Comparison of ENCODE assay signal across 16 cellular contexts in the genomic region with DNA sequence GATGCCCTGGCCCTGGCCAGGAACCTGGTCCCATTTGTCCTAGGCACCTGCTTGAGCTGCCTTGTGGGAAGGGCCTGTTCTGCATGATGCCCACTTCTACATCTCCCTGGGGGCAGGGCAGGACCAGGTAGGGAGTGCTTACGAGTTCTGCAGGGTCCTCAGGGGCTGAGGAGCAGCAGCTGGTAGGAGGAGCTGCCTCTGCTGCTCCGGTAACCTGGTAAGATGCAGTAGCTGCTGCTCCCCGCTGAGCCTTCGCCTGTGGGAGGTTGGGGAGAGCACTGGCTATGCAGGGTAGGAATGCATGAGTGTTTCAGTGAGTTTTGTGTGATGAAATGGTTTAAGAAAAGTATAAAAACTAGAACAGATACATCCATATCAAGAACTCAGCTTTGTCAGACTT. TPM values are rescaled to one million over a fixed set of nuclear protein-coding genes. Genes with fewer than 3 reads are reported as not detected.
DNase-seq lines count a peak whose midpoint lies in the region; ATAC-seq, FAIRE-seq and TF ChIP-seq lines count a peak whose summit lies in the region.
"Had no signal": no experiment of that assay in that cellular context is flagged by ENCODE, and none has a peak within 500 bp of the region (broad histone marks: within the 10 kb centered on the region; RNA-seq: fewer than 3 reads in every experiment).

No MANE protein-coding gene starts in this region.

- TF ChIP-seq POLR2A in GM12891 (IDR thresholded peaks at IDR 0.05; ENCODE audit: low read depth, low read length): no peak

- DNase-seq in 8988T: peak; percentile 1
- peak; percentile 80 for DNase-seq in H7
- no peak for DNase-seq in lower lobe of right lung
- DNase-seq in GM12891 (ENCODE audit: insufficient read length, low spot score): no peak
- no peak for DNase-seq in RKO (ENCODE audit: low spot score)
- no peak for DNase-seq in stimulated activated CD4-positive, alpha-beta T cell treated with anti-CD3 and anti-CD28 coated beads, Interleukin-12 subunit alpha, Interleukin-12 subunit beta, amount 100 ng/mL, for 4 hours
- DNase-seq: activated CD4-positive, alpha-beta T cell treated with anti-CD3 and anti-CD28 coated beads for 4 hours; activated gamma-delta T cell treated with Interleukin-2 at 50 U/mL for 16 hours; cerebellar nuclear complex; IMR-90; NCI-H1105; stimulated activated naive CD8-positive, alpha-beta T cell treated with anti-CD3 and anti-CD28 coated beads, Interleukin-15, Interleukin-2, amounts not matched to agents 100 U/mL and 50 U/mL, for 24 hours had no signal

- H3K4me3 ChIP-seq in H7 (ENCODE audit: insufficient read depth, low read depth, low read length) (no peak overlapping the region), lower lobe of right lung (no peak overlapping the region)
- H3K4me3 ChIP-seq: BLaER1 treated with 17β-estradiol and CSF1 and Interleukin-3, amounts not matched to agents 10 nM and 100 nM had no signal

- H3K36me3 ChIP-seq in H7 (replicated peaks; ENCODE audit: control insufficient read depth, insufficient read depth, low read length) (peaks cover 6% of the 10 kb centered on the region), lower lobe of right lung (peaks cover 75% of the 10 kb centered on the region)

- peak overlapping the region; percentile 80 for H3K27ac ChIP-seq in angular gyrus (ENCODE audit: low read depth, low read length)
- H3K27ac ChIP-seq in lower lobe of right lung: peak overlapping the region; percentile 36
- H3K27ac ChIP-seq: BLaER1 treated with 17β-estradiol and CSF1 and Interleukin-3, amounts not matched to agents 10 nM and 100 nM had no signal

- no peaks in the 10 kb centered on the region for H3K9me3 ChIP-seq in lower lobe of right lung
- H3K9me3 ChIP-seq: BLaER1 treated with 17β-estradiol and CSF1 and Interleukin-3, amounts not matched to agents 10 nM and 100 nM had no signal

- FAIRE-seq in GM12891 (lab: Jason Lieb, UNC): no peak
- FAIRE-seq: G401.6 had no signal

- H3K4me1 ChIP-seq in lower lobe of right lung: peaks cover 68% of the 10 kb centered on the region

- intact Hi-C loops in lower lobe of right lung (cut with DNase I): no loop called here

- no peak for ATAC-seq in lower lobe of right lung
- ATAC-seq in GM19023 (IDR thresholded peaks at IDR 0.05; ENCODE audit: unreplicated experiment): no peak
- ATAC-seq: stimulated activated naive CD8-positive, alpha-beta T cell treated with anti-CD3 and anti-CD28 coated beads, Interleukin-15, Interleukin-2, amounts not matched to agents 100 U/mL and 50 U/mL, for 24 hours had no signal

- H3K27me3 ChIP-seq in H7 (ENCODE audit: control insufficient read depth, insufficient read depth, low read length) (no peaks in the 10 kb centered on the region), lower lobe of right lung (ENCODE audit: low read depth) (no peaks in the 10 kb centered on the region)
- H3K27me3 ChIP-seq: BLaER1 treated with 17β-estradiol and CSF1 and Interleukin-3, amounts not matched to agents 10 nM and 100 nM had no signal

- TF ChIP-seq CTCF in lower lobe of right lung (IDR thresholded peaks at IDR 0.05): no peak

TF ChIP-seq in GM12891, 5 proteins besides CTCF, POLR2A, EP300 and RAD21:
- no peak for TF ChIP-seq POLR2AphosphoS5 (IDR thresholded peaks at IDR 0.05; ENCODE audit: low read depth, low read length)
- TF ChIP-seq TAF1 (IDR thresholded peaks at IDR 0.05; ENCODE audit: low read depth, low read length): no peak
- TF ChIP-seq POU2F2 (IDR thresholded peaks at IDR 0.05; ENCODE audit: low read depth, low read length): no peak
- no peak for TF ChIP-seq SPI1 (IDR thresholded peaks at IDR 0.05; ENCODE audit: low read depth, low read length)

RNA-seq across cellular contexts. Expression of a gene that starts 13.6 kb away (rescaled TPM):
- total RNA-seq in H7 (2014; rRNA removed; shearing (Covaris generic)): 67.2 and 76.0 TPM in 2 replicates
- total RNA-seq in lower lobe of right lung: 45.5 TPM
- polyA plus RNA-seq in GM12891 (2012; ENCODE audit: low read depth, missing spikeins): 5.2 TPM

RNA-seq across cellular contexts. Expression of a gene that starts 13.8 kb away (rescaled TPM):
- total RNA-seq in H7 (2014; rRNA removed; shearing (Covaris generic)): 47.9 and 49.0 TPM in 2 replicates
- total RNA-seq in lower lobe of right lung: 7.1 TPM
- 6.8 TPM for polyA plus RNA-seq in GM12891 (2012; ENCODE audit: low read depth, missing spikeins)

RNA-seq across cellular contexts. Expression of a gene that starts 25.2 kb away (rescaled TPM):
- total RNA-seq in H7 (2014; rRNA removed; shearing (Covaris generic)): 24.3 and 27.2 TPM in 2 replicates
- 39.8 TPM for total RNA-seq in lower lobe of right lung
- polyA plus RNA-seq in GM12891 (2012; ENCODE audit: low read depth, missing spikeins): not detected

RNA-seq across cellular contexts. Expression of a gene that starts 51.8 kb away (rescaled TPM):
- total RNA-seq in H7 (2014; rRNA removed; shearing (Covaris generic)): 18.6 and 20.9 TPM in 2 replicates
- 14.4 TPM for total RNA-seq in lower lobe of right lung
- 5.2 TPM for polyA plus RNA-seq in GM12891 (2012; ENCODE audit: low read depth, missing spikeins)

RNA-seq across cellular contexts. Expression of a gene that starts 51.9 kb away (rescaled TPM):
- total RNA-seq in H7 (2014; rRNA removed; shearing (Covaris generic)): 81.3 and 87.9 TPM in 2 replicates
- total RNA-seq in lower lobe of right lung: 42.4 TPM
- 29.5 TPM for polyA plus RNA-seq in GM12891 (2012; ENCODE audit: low read depth, missing spikeins)

Comparison
In these comparisons a context has a peak if more than half of its experiments do, and no peak if none do; other contexts are left out.
1. DNase-seq: peak in 8988T (single experiment) and H7 (single experiment); none in lower lobe of right lung (single experiment), GM12891 (single experiment), RKO (single experiment) and stimulated activated CD4-positive, alpha-beta T cell treated with anti-CD3 and anti-CD28 coated beads, Interleukin-12 subunit alpha, Interleukin-12 subunit beta, amount 100 ng/mL, for 4 hours (single experiment).